24 cellular contexts compared by ENCODE assay signal in genomic region chr9:107708786-107709185, GRCh38.
"Had no signal": no experiment of that assay in that cellular context is flagged by ENCODE, and none has a peak within 500 bp of the region (broad histone marks: within the 10 kb centered on the region; RNA-seq: fewer than 3 reads in every experiment).

No MANE protein-coding gene starts in this region.

- H3K4me2 ChIP-seq: neural progenitor cell had no signal

- ATAC-seq: naive thymus-derived CD4-positive, alpha-beta T cell; stimulated activated memory B cell treated with anti-CD40 and anti-IgM and Interleukin-4, amounts not matched to agents 10 μg/mL and 1 μg/mL and 100 μg/mL, for 72 hours; stimulated activated naive CD8-positive, alpha-beta T cell treated with anti-CD3 and anti-CD28 coated beads, Interleukin-15, Interleukin-2, amounts not matched to agents 100 U/mL and 50 U/mL, for 24 hours had no signal

- H3K4me1 ChIP-seq: neural progenitor cell, testis had no signal

- H2AFZ ChIP-seq: neural progenitor cell had no signal

- FAIRE-seq: endothelial cell of umbilical vein, islet of Langerhans had no signal

- H3K9ac ChIP-seq: neural progenitor cell had no signal

- DNase-seq: dermis blood vessel endothelial cell; effector memory CD4-positive, alpha-beta T cell; esophagus squamous epithelium; foreskin melanocyte; glutamatergic neuron; heart right ventricle; hippocampal formation; left lung; mesendoderm; midbrain; naive thymus-derived CD4-positive, alpha-beta T cell; psoas muscle; sigmoid colon; spleen; stimulated activated CD4-positive, alpha-beta T cell treated with anti-CD3 and anti-CD28 coated beads, Interleukin-4, amount 100 ng/mL, for 4 hours; stimulated activated naive CD8-positive, alpha-beta T cell treated with anti-CD3 and anti-CD28 coated beads, Interleukin-15, Interleukin-2, amounts not matched to agents 100 U/mL and 50 U/mL, for 24 hours; substantia nigra; testis; tibial artery had no signal

- H3K27me3 ChIP-seq: esophagus squamous epithelium, heart right ventricle, left lung, neural progenitor cell, sigmoid colon, spleen, testis, tibial artery had no signal

- H3K4me3 ChIP-seq: coronary artery, esophagus squamous epithelium, heart right ventricle, left lung, neural progenitor cell, psoas muscle, sigmoid colon, spleen, testis, tibial artery had no signal

- H3K9me3 ChIP-seq: esophagus squamous epithelium, heart right ventricle, left lung, psoas muscle, sigmoid colon, spleen, testis, tibial artery had no signal

- H3K36me3 ChIP-seq: esophagus squamous epithelium, heart right ventricle, left lung, neural progenitor cell, sigmoid colon, spleen, tibial artery had no signal

- H3K27ac ChIP-seq: coronary artery, esophagus squamous epithelium, heart right ventricle, left lung, neural progenitor cell, psoas muscle, sigmoid colon, spleen, testis, tibial artery had no signal
